Comparison of ENCODE assay signal across 1 cellular context in the genomic region with DNA sequence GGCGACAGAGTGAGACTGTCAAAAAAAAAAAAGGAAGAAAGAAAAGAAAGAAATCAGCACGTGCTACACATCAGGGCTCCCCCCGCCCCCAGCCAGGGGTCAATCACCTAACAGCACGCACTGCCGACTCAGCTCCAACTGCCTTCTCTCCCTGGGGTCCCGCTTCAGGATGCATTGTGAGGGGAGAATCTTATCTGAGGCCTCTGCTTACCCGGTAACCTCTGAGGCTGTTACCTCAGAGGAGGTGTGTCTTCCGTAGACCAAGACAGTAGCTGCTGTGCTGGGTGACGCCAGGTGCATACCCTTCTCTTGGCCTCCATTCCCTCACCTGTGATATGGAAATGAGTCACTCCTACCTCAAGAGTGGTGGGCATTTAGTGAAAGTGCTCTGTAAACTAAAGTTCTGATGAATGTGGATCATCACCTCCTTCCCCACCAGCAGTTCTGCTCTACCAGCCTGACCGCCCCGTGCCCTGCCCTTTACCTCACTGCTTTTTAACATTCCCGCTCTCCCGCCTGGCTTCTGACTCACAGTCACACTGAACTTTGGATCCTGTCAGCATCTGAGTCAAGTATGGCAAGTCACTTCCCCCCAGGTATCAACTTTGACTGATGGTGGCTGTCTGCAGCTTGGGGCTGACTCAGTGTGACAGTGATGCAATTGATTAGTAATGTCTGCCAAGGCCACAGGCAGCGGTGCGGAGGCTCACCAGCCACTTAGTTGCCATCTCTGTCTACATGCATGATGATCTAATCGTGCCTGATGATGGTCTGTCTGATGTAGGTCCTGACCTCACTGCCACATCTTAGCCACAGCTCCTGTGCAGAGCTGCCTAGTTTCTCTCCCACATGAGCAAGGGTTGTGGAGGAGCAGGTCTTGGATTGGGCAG.
TF ChIP-seq lines count a peak whose summit lies in the region.

No MANE protein-coding gene starts in this region.

TF ChIP-seq in HepG2, 621 proteins besides CTCF, POLR2A, EP300 and RAD21 (continues in another document):
- TF ChIP-seq YY1 (IDR thresholded peaks at IDR 0.05; ENCODE audit: insufficient read depth, insufficient replicate concordance, low read depth, low read length), result peak; percentile 84
- TF ChIP-seq, protein P1, sequence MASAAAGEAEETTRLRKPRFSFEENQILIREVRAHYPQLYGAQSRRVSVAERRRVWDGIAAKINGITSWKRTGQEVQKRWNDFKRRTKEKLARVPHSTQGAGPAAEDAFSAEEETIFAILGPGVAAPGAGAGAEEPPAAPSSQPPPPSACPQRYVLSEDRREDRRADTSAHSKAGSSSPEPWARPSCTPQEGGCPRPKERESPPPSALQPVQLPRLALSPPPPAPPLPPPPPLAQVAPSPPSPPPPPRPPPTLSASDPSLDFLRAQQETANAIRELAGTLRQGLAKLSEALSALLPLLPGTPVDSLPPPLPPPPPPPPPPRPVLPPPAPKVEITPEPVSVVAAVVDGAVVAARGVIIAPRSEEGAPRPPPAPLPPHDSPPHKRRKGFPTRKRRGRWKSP (CRISPR knock-in tag; IDR thresholded peaks at IDR 0.05), result peak; percentile 93
- no peak for TF ChIP-seq TCF12 (IDR thresholded peaks at IDR 0.05)
- TF ChIP-seq TCF12 (CRISPR knock-in tag; IDR thresholded peaks at IDR 0.05), result no peak
- TF ChIP-seq, protein P2, sequence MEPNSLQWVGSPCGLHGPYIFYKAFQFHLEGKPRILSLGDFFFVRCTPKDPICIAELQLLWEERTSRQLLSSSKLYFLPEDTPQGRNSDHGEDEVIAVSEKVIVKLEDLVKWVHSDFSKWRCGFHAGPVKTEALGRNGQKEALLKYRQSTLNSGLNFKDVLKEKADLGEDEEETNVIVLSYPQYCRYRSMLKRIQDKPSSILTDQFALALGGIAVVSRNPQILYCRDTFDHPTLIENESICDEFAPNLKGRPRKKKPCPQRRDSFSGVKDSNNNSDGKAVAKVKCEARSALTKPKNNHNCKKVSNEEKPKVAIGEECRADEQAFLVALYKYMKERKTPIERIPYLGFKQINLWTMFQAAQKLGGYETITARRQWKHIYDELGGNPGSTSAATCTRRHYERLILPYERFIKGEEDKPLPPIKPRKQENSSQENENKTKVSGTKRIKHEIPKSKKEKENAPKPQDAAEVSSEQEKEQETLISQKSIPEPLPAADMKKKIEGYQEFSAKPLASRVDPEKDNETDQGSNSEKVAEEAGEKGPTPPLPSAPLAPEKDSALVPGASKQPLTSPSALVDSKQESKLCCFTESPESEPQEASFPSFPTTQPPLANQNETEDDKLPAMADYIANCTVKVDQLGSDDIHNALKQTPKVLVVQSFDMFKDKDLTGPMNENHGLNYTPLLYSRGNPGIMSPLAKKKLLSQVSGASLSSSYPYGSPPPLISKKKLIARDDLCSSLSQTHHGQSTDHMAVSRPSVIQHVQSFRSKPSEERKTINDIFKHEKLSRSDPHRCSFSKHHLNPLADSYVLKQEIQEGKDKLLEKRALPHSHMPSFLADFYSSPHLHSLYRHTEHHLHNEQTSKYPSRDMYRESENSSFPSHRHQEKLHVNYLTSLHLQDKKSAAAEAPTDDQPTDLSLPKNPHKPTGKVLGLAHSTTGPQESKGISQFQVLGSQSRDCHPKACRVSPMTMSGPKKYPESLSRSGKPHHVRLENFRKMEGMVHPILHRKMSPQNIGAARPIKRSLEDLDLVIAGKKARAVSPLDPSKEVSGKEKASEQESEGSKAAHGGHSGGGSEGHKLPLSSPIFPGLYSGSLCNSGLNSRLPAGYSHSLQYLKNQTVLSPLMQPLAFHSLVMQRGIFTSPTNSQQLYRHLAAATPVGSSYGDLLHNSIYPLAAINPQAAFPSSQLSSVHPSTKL (CRISPR knock-in tag; IDR thresholded peaks at IDR 0.05), result peak; percentile 92
- TF ChIP-seq, protein P3, sequence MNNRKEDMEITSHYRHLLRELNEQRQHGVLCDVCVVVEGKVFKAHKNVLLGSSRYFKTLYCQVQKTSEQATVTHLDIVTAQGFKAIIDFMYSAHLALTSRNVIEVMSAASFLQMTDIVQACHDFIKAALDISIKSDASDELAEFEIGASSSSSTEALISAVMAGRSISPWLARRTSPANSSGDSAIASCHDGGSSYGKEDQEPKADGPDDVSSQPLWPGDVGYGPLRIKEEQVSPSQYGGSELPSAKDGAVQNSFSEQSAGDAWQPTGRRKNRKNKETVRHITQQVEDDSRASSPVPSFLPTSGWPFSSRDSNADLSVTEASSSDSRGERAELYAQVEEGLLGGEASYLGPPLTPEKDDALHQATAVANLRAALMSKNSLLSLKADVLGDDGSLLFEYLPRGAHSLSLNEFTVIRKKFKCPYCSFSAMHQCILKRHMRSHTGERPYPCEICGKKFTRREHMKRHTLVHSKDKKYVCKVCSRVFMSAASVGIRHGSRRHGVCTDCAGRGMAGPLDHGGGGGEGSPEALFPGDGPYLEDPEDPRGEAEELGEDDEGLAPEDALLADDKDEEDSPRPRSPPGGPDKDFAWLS (CRISPR knock-in tag; IDR thresholded peaks at IDR 0.05; ENCODE audit: borderline replicate concordance), result no peak
- TF ChIP-seq KMT2A (CRISPR knock-in tag; IDR thresholded peaks at IDR 0.05), result peak; percentile 72; the same call in 1 of the 2 replicates
- TF ChIP-seq, protein P4, sequence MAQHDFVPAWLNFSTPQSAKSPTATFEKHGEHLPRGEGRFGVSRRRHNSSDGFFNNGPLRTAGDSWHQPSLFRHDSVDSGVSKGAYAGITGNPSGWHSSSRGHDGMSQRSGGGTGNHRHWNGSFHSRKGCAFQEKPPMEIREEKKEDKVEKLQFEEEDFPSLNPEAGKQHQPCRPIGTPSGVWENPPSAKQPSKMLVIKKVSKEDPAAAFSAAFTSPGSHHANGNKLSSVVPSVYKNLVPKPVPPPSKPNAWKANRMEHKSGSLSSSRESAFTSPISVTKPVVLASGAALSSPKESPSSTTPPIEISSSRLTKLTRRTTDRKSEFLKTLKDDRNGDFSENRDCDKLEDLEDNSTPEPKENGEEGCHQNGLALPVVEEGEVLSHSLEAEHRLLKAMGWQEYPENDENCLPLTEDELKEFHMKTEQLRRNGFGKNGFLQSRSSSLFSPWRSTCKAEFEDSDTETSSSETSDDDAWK (CRISPR knock-in tag; IDR thresholded peaks at IDR 0.05), result no peak
- TF ChIP-seq ZNF235 (CRISPR knock-in tag; IDR thresholded peaks at IDR 0.05; ENCODE audit: borderline replicate concordance), result 0 out of 2 replicates have a peak, but pooled peaks have one; percentile 20
- TF ChIP-seq ZNF282 (IDR thresholded peaks at IDR 0.05; ENCODE audit: partially characterized antibody), result no peak
- no peak for TF ChIP-seq KDM4B (CRISPR knock-in tag; IDR thresholded peaks at IDR 0.05)
- peak; percentile 24 for TF ChIP-seq ZFP36 (IDR thresholded peaks at IDR 0.05; ENCODE audit: borderline replicate concordance, low read depth, low read length, partially characterized antibody)
- TF ChIP-seq KLF16 (CRISPR knock-in tag; IDR thresholded peaks at IDR 0.05), result peak in 1 of 2 experiments; percentile 89; a peak in 2 of 4 replicates
- TF ChIP-seq, protein P5, sequence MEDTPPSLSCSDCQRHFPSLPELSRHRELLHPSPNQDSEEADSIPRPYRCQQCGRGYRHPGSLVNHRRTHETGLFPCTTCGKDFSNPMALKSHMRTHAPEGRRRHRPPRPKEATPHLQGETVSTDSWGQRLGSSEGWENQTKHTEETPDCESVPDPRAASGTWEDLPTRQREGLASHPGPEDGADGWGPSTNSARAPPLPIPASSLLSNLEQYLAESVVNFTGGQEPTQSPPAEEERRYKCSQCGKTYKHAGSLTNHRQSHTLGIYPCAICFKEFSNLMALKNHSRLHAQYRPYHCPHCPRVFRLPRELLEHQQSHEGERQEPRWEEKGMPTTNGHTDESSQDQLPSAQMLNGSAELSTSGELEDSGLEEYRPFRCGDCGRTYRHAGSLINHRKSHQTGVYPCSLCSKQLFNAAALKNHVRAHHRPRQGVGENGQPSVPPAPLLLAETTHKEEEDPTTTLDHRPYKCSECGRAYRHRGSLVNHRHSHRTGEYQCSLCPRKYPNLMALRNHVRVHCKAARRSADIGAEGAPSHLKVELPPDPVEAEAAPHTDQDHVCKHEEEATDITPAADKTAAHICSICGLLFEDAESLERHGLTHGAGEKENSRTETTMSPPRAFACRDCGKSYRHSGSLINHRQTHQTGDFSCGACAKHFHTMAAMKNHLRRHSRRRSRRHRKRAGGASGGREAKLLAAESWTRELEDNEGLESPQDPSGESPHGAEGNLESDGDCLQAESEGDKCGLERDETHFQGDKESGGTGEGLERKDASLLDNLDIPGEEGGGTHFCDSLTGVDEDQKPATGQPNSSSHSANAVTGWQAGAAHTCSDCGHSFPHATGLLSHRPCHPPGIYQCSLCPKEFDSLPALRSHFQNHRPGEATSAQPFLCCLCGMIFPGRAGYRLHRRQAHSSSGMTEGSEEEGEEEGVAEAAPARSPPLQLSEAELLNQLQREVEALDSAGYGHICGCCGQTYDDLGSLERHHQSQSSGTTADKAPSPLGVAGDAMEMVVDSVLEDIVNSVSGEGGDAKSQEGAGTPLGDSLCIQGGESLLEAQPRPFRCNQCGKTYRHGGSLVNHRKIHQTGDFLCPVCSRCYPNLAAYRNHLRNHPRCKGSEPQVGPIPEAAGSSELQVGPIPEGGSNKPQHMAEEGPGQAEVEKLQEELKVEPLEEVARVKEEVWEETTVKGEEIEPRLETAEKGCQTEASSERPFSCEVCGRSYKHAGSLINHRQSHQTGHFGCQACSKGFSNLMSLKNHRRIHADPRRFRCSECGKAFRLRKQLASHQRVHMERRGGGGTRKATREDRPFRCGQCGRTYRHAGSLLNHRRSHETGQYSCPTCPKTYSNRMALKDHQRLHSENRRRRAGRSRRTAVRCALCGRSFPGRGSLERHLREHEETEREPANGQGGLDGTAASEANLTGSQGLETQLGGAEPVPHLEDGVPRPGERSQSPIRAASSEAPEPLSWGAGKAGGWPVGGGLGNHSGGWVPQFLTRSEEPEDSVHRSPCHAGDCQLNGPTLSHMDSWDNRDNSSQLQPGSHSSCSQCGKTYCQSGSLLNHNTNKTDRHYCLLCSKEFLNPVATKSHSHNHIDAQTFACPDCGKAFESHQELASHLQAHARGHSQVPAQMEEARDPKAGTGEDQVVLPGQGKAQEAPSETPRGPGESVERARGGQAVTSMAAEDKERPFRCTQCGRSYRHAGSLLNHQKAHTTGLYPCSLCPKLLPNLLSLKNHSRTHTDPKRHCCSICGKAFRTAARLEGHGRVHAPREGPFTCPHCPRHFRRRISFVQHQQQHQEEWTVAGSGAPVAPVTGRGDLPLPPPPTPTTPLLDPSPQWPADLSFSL (CRISPR knock-in tag; IDR thresholded peaks at IDR 0.05), result no peak
- TF ChIP-seq HMG20A (CRISPR knock-in tag; IDR thresholded peaks at IDR 0.05; ENCODE audit: borderline replicate concordance), result peak; percentile 90; the same call in 1 of the 2 replicates
- 0 out of 2 replicates have a peak, but pooled peaks have one; percentile 45 for TF ChIP-seq ZNF652 (CRISPR knock-in tag; IDR thresholded peaks at IDR 0.05; ENCODE audit: borderline replicate concordance, low read depth)
- peak; percentile 92 for TF ChIP-seq ZNF780A (CRISPR knock-in tag; IDR thresholded peaks at IDR 0.05)
- peak; percentile 60; the same call in 1 of the 2 replicates for TF ChIP-seq AHR (CRISPR knock-in tag; IDR thresholded peaks at IDR 0.05)
- TF ChIP-seq ZNF335 (CRISPR knock-in tag; IDR thresholded peaks at IDR 0.05), result peak; percentile 80; the same call in 1 of the 2 replicates
- peak; percentile 76; the same call in 1 of the 2 replicates for TF ChIP-seq SIX4 (CRISPR knock-in tag; IDR thresholded peaks at IDR 0.05)
- TF ChIP-seq, protein P6, sequence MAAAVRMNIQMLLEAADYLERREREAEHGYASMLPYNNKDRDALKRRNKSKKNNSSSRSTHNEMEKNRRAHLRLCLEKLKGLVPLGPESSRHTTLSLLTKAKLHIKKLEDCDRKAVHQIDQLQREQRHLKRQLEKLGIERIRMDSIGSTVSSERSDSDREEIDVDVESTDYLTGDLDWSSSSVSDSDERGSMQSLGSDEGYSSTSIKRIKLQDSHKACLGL (CRISPR knock-in tag; IDR thresholded peaks at IDR 0.05), result peak; percentile 81
- TF ChIP-seq, protein P7, sequence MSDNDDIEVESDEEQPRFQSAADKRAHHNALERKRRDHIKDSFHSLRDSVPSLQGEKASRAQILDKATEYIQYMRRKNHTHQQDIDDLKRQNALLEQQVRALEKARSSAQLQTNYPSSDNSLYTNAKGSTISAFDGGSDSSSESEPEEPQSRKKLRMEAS (IDR thresholded peaks at IDR 0.05), result peak; percentile 94
- TF ChIP-seq ZNF343 (CRISPR knock-in tag; IDR thresholded peaks at IDR 0.05), result 0 out of 2 replicates have a peak, but pooled peaks have one; percentile 13
- no peak for TF ChIP-seq MBD4 (IDR thresholded peaks at IDR 0.05; ENCODE audit: borderline replicate concordance, low read length)
- 0 out of 2 replicates have a peak, but pooled peaks have one; percentile 64 for TF ChIP-seq ARNTL (CRISPR knock-in tag; IDR thresholded peaks at IDR 0.05)
- peak; percentile 89; the same call in 1 of the 2 replicates for TF ChIP-seq KDM3A (CRISPR knock-in tag; IDR thresholded peaks at IDR 0.05; ENCODE audit: low read depth)
- TF ChIP-seq YEATS2 (CRISPR knock-in tag; IDR thresholded peaks at IDR 0.05; ENCODE audit: borderline replicate concordance), result peak; percentile 94
- peak; percentile 96 for TF ChIP-seq ELF3 (CRISPR knock-in tag; IDR thresholded peaks at IDR 0.05)
- peak; percentile 72 for TF ChIP-seq ZKSCAN1 (IDR thresholded peaks at IDR 0.05; ENCODE audit: low read length)
- peak; percentile 94 for TF ChIP-seq ZNF232 (CRISPR knock-in tag; IDR thresholded peaks at IDR 0.05; ENCODE audit: borderline replicate concordance)
- TF ChIP-seq, protein P8, sequence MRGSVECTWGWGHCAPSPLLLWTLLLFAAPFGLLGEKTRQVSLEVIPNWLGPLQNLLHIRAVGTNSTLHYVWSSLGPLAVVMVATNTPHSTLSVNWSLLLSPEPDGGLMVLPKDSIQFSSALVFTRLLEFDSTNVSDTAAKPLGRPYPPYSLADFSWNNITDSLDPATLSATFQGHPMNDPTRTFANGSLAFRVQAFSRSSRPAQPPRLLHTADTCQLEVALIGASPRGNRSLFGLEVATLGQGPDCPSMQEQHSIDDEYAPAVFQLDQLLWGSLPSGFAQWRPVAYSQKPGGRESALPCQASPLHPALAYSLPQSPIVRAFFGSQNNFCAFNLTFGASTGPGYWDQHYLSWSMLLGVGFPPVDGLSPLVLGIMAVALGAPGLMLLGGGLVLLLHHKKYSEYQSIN (CRISPR knock-in tag; IDR thresholded peaks at IDR 0.05; ENCODE audit: borderline replicate concordance), result no peak
- peak; percentile 65 for TF ChIP-seq ASH2L (IDR thresholded peaks at IDR 0.05; ENCODE audit: insufficient read length, low read depth, low read length)
- TF ChIP-seq, protein P9, sequence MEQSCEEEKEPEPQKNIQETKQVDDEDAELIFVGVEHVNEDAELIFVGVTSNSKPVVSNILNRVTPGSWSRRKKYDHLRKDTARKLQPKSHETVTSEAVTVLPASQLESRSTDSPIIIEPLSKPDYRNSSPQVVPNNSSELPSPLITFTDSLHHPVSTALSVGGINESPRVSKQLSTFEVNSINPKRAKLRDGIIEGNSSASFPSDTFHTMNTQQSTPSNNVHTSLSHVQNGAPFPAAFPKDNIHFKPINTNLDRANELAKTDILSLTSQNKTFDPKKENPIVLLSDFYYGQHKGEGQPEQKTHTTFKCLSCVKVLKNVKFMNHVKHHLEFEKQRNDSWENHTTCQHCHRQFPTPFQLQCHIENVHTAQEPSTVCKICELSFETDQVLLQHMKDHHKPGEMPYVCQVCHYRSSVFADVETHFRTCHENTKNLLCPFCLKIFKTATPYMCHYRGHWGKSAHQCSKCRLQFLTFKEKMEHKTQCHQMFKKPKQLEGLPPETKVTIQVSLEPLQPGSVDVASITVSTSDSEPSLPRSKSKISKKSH (CRISPR knock-in tag; IDR thresholded peaks at IDR 0.05; ENCODE audit: borderline replicate concordance), result peak; percentile 92; the same call in 1 of the 2 replicates
- TF ChIP-seq TP53 (CRISPR knock-in tag; conservative IDR thresholded peaks at IDR 0.05), result 0 out of 2 replicates have a peak, but pooled peaks have one; percentile 59
- TF ChIP-seq ZNF747 (CRISPR knock-in tag; IDR thresholded peaks at IDR 0.05; ENCODE audit: borderline replicate concordance), result peak; percentile 49; the same call in 1 of the 2 replicates
